8 cellular contexts compared by ENCODE assay signal in genomic region chr21:20463362-20463761, GRCh38.
"Had no signal": no experiment of that assay in that cellular context is flagged by ENCODE, and none has a peak within 500 bp of the region (broad histone marks: within the 10 kb centered on the region; RNA-seq: fewer than 3 reads in every experiment).

No MANE protein-coding gene starts in this region.

- H3K27ac ChIP-seq: HL-60 had no signal

- H3K27ac Mint-ChIP-seq: HFFc6, IgD-negative memory B cell had no signal

- H3K4me1 Mint-ChIP-seq: IgD-negative memory B cell had no signal

- H3K4me1 ChIP-seq: HAP-1 had no signal

- H3K4me3 Mint-ChIP-seq: HFFc6, IgD-negative memory B cell had no signal

- H3K36me3 ChIP-seq: HAP-1 had no signal

- H3K36me3 Mint-ChIP-seq: IgD-negative memory B cell had no signal

- H3K9me3 ChIP-seq: HAP-1 had no signal

- ATAC-seq: HCT116 had no signal

- DNase-seq: GOT3, H7, HFFc6, KG1 had no signal

- H3K4me3 ChIP-seq: HAP-1 had no signal

- H3K27me3 Mint-ChIP-seq: IgD-negative memory B cell had no signal
